ENCODE assay signal across 15 cellular contexts in the genomic region with DNA sequence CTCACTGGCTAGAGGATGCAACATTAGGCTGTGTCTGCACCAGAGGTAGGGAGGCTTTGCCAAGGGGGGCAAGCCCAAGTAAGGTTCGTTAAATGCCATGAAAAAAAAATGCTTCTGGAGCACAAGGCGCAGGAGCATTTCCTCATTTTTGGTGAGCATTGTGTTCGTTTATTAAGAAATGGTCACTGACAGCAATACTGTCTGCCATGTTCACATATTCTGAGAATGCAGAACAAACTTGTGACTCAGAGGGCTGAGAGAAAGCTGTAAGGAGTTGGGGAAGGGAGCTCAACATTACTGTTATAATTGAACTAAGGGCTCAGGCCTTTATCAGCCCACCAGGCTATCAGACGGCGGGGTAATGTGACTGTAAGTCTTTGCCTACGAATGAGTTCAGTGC.
DNase-seq lines count a peak whose midpoint lies in the region; ATAC-seq and TF ChIP-seq lines count a peak whose summit lies in the region.
"Had no signal": no experiment of that assay in that cellular context is flagged by ENCODE, and none has a peak within 500 bp of the region (broad histone marks: within the 10 kb centered on the region; RNA-seq: fewer than 3 reads in every experiment).

No MANE protein-coding gene starts in this region.

- no peaks in the 10 kb centered on the region for H3K9me3 ChIP-seq in PC-3 (ENCODE audit: low read length)
- H3K9me3 ChIP-seq in WERI-Rb-1 (ENCODE audit: severe bottlenecking) = no peaks in the 10 kb centered on the region
- H3K9me3 ChIP-seq: lower lobe of right lung, prostate gland, SJCRH30, thoracic aorta had no signal

- no peak overlapping the region for H3K9ac ChIP-seq in PC-3 (ENCODE audit: low read length)
- no peak overlapping the region for H3K9ac ChIP-seq in rectal smooth muscle tissue (ENCODE audit: low read length)
- H3K9ac ChIP-seq: KMS-11 had no signal

- CTCF ChIA-PET in PC-3 (lab: Charles Lee) = no interaction called here

- BruUV-seq in PC-3 (replicated peaks; lab: Mats Ljungman, UMichigan) = no TSS peak

- no peaks in the 10 kb centered on the region for H3K79me2 ChIP-seq in PC-3 (ENCODE audit: low read length)

- no peaks in the 10 kb centered on the region for H3K27me3 ChIP-seq in PC-3 (ENCODE audit: low read length)
- no peaks in the 10 kb centered on the region for H3K27me3 ChIP-seq in rectal smooth muscle tissue (ENCODE audit: control insufficient read depth, insufficient read depth, low read length)
- H3K27me3 ChIP-seq in WERI-Rb-1 (ENCODE audit: insufficient read depth, low read depth, severe bottlenecking) = no peaks in the 10 kb centered on the region

- H3K4me3 ChIP-seq in PC-3 (ENCODE audit: low read length) (no peak overlapping the region), rectal smooth muscle tissue (ENCODE audit: low read length) (no peak overlapping the region), WERI-Rb-1 (ENCODE audit: low read depth, low read length) (no peak overlapping the region)
- H3K4me3 ChIP-seq: lower lobe of right lung, prostate gland, SJCRH30, thoracic aorta had no signal

- intact Hi-C loops in PC-3 (cut with micrococcal nuclease) = loop anchor here (10.0 kb wide), 1 partner anchor 778 kb away; a partner anchor contains a TSS

- 0 out of 2 replicates have a peak, but pooled peaks cover 6% of the 10 kb centered on the region for H3K9me2 ChIP-seq in PC-3 (replicated peaks; ENCODE audit: low read length)

- H3K4me2 ChIP-seq in PC-3 (ENCODE audit: low read length) = no peak overlapping the region
- H3K4me2 ChIP-seq: KMS-11 had no signal

- TF ChIP-seq CTCF in PC-3 (conservative IDR thresholded peaks at IDR 0.05; ENCODE audit: low read depth, low read length) = no peak
- no peak for TF ChIP-seq CTCF in WERI-Rb-1 (IDR thresholded peaks at IDR 0.05; ENCODE audit: low read depth, low read length)

- no peaks in the 10 kb centered on the region for H3K36me3 ChIP-seq in PC-3 (ENCODE audit: low read depth, low read length)
- H3K36me3 ChIP-seq in rectal smooth muscle tissue (ENCODE audit: control insufficient read depth, insufficient read depth, low read length) = no peaks in the 10 kb centered on the region
- no peaks in the 10 kb centered on the region for H3K36me3 ChIP-seq in WERI-Rb-1
- H3K36me3 ChIP-seq: lower lobe of right lung, prostate gland, SJCRH30, thoracic aorta had no signal

- H3K27ac ChIP-seq in PC-3 (ENCODE audit: low read length) (no peak overlapping the region), epithelial cell of prostate (peak overlapping the region; percentile 94), rectal smooth muscle tissue (ENCODE audit: low read depth, low read length) (peak overlapping the region; percentile 66), WERI-Rb-1 (no peak overlapping the region)
- H3K27ac ChIP-seq: KMS-11, lower lobe of right lung, prostate gland, SJCRH30, thoracic aorta had no signal

- ATAC-seq in PC-3 (no peak), GM18498 (IDR thresholded peaks at IDR 0.05; ENCODE audit: unreplicated experiment) (no peak), GM21786 (IDR thresholded peaks at IDR 0.05; ENCODE audit: unreplicated experiment) (no peak), HG02885 (IDR thresholded peaks at IDR 0.05; ENCODE audit: poor library complexity, unreplicated experiment) (no peak)

- DNase-seq in EH (ENCODE audit: low read depth) (peak; percentile 74), PC-3 (peak; percentile 15), epithelial cell of prostate (ENCODE audit: low read depth, low spot score) (no peak), WERI-Rb-1 (no peak)
- DNase-seq: activated CD4-positive, alpha-beta T cell treated with anti-CD3 and anti-CD28 coated beads for 1 hour; CD4-positive, alpha-beta memory T cell; lower lobe of right lung had no signal

- H3K4me1 ChIP-seq in PC-3 (ENCODE audit: insufficient read depth, low read length) (peaks cover 44% of the 10 kb centered on the region), rectal smooth muscle tissue (ENCODE audit: control insufficient read depth, insufficient read depth, low read length) (peaks cover 6% of the 10 kb centered on the region)
- H3K4me1 ChIP-seq: lower lobe of right lung, prostate gland had no signal

- no peaks in the 10 kb centered on the region for H4K20me1 ChIP-seq in PC-3 (ENCODE audit: low read length)

- POLR2A ChIA-PET in PC-3 (lab: Charles Lee; ENCODE audit: unreplicated experiment) = no interaction called here

- H2AFZ ChIP-seq in PC-3 (ENCODE audit: low read length) = peak overlapping the region; percentile 21; the same call in 1 of the 2 replicates

- H3F3A ChIP-seq in PC-3 (ENCODE audit: low read length, unreplicated experiment) = peaks cover 6% of the 10 kb centered on the region

Comparison
In these comparisons a context has a peak if more than half of its experiments do, and no peak if none do; other contexts are left out.
1. DNase-seq: peak in EH (single experiment) and PC-3 (single experiment); none in epithelial cell of prostate (single experiment) and WERI-Rb-1 (single experiment).
2. H3K27ac ChIP-seq: peak in epithelial cell of prostate (single experiment) and rectal smooth muscle tissue (single experiment); none in PC-3 (single experiment) and WERI-Rb-1 (single experiment).